In genomic region chr12:8960185-8960584, GRCh38 we compare ENCODE assay signal across 18 cellular contexts. TPM values are rescaled to one million over a fixed set of nuclear protein-coding genes. Genes with fewer than 3 reads are reported as not detected.
DNase-seq lines count a peak whose midpoint lies in the region; ATAC-seq and TF ChIP-seq lines count a peak whose summit lies in the region.
"Had no signal": no experiment of that assay in that cellular context is flagged by ENCODE, and none has a peak within 500 bp of the region (broad histone marks: within the 10 kb centered on the region; RNA-seq: fewer than 3 reads in every experiment).

No MANE protein-coding gene starts in this region.

- H3K27ac ChIP-seq in CD8-positive, alpha-beta memory T cell (ENCODE audit: low read depth, low read length): no peak overlapping the region
- H3K27ac ChIP-seq: A549, Peyer's patch had no signal

- peak in 1 of 2 donors; percentile 32 for ATAC-seq in activated T-cell treated with anti-CD3 and anti-CD28 coated beads, Interleukin-2, amount 50 U/mL, for 72 hours (replicated peaks in 1 of 2)
- ATAC-seq in mucosa of descending colon: peak; percentile 40
- ATAC-seq in HG03469 (IDR thresholded peaks at IDR 0.05; ENCODE audit: unreplicated experiment): no peak
- no peak for ATAC-seq in HG03342 (IDR thresholded peaks at IDR 0.05; ENCODE audit: unreplicated experiment)
- no peak for ATAC-seq in GM21576 (IDR thresholded peaks at IDR 0.05; ENCODE audit: unreplicated experiment)
- ATAC-seq: A549, GM23338, K562 had no signal

- H3K4me1 Mint-ChIP-seq in activated T-cell treated with anti-CD3 and anti-CD28 coated beads, Interleukin-2, amount 50 U/mL, for 72 hours (ENCODE audit: low read depth): peaks cover 38% of the 10 kb centered on the region
- H3K4me1 Mint-ChIP-seq in CD8-positive, alpha-beta memory T cell: peaks cover 73 to 80% (median 73%) of the 10 kb centered on the region in 3 donors
- peaks cover 55% of the 10 kb centered on the region for H3K4me1 Mint-ChIP-seq in activated naive CD8-positive, alpha-beta T cell (ENCODE audit: low read depth)
- H3K4me1 Mint-ChIP-seq: GM23338 had no signal

- H3K9me3 Mint-ChIP-seq in activated T-cell treated with anti-CD3 and anti-CD28 coated beads, Interleukin-2, amount 50 U/mL, for 72 hours: peaks cover 1 to 7% of the 10 kb centered on the region in 2 donors
- H3K9me3 Mint-ChIP-seq in CD8-positive, alpha-beta memory T cell: peaks cover 0 to 10% (median 5%) of the 10 kb centered on the region in 5 donors
- no peaks in the 10 kb centered on the region for H3K9me3 Mint-ChIP-seq in activated naive CD8-positive, alpha-beta T cell (ENCODE audit: low read depth)

- peak overlapping the region in 1 of 2 donors; percentile 1 for H3K4me3 Mint-ChIP-seq in activated T-cell treated with anti-CD3 and anti-CD28 coated beads, Interleukin-2, amount 50 U/mL, for 72 hours
- H3K4me3 Mint-ChIP-seq in CD8-positive, alpha-beta memory T cell: peak overlapping the region in 6 of 7 donors; percentile 13 to 88 (median 44)
- peak overlapping the region; percentile 30 for H3K4me3 Mint-ChIP-seq in activated naive CD8-positive, alpha-beta T cell
- H3K4me3 Mint-ChIP-seq: CD14-positive monocyte, GM23338 had no signal

- peaks cover 74% of the 10 kb centered on the region for H3K4me1 ChIP-seq in CD8-positive, alpha-beta memory T cell (ENCODE audit: insufficient read depth, low read length)
- H3K4me1 ChIP-seq in mucosa of descending colon (ENCODE audit: low read depth): no peaks in the 10 kb centered on the region
- H3K4me1 ChIP-seq: A549, Peyer's patch had no signal

- no peaks in the 10 kb centered on the region for H3K36me3 ChIP-seq in CD8-positive, alpha-beta memory T cell (ENCODE audit: insufficient read depth, low read length)
- no peaks in the 10 kb centered on the region for H3K36me3 ChIP-seq in mucosa of descending colon (ENCODE audit: low read depth)
- H3K36me3 ChIP-seq: Peyer's patch had no signal

- CTCF ChIA-PET in CD8-positive, alpha-beta memory T cell (lab: Charles Lee): interaction anchor here (1.0 to 4.1 kb wide), 3 partner anchors 10 to 303 kb away, joined by 3 to 34 read pairs (median 6); partner anchors contain the start of gene M6PR

- no peak for DNase-seq in activated T-cell treated with anti-CD3 and anti-CD28 coated beads, Interleukin-2, amount 50 U/mL, for 72 hours
- no peak for DNase-seq in activated T-cell treated with anti-CD3 and anti-CD28 coated beads, Interleukin-2, amount 50 U/mL, for 48 hours
- peak in 2 of 5 donors; percentile 25 to 50 for DNase-seq in CD8-positive, alpha-beta memory T cell
- DNase-seq in mucosa of descending colon: no peak
- DNase-seq: DMS79 treated with DMSO at 0.1 percent for 48 hours, GDM1, NCI-H1436, NCI-H2081, NCI-H510A treated with DMSO at 0.1 percent for 48 hours, Peyer's patch had no signal

- POLR2A ChIA-PET in CD8-positive, alpha-beta memory T cell (lab: Charles Lee): interaction anchor here (2.9 kb wide), 1 partner anchor 10 kb away, joined by 11 read pairs; the partner anchor contains the start of gene M6PR

- peak overlapping the region; percentile 20 for H3K4me3 ChIP-seq in CD8-positive, alpha-beta memory T cell (ENCODE audit: low read length)
- H3K4me3 ChIP-seq in mucosa of descending colon: no peak overlapping the region
- H3K4me3 ChIP-seq: A549, GM23338, K562, Peyer's patch had no signal

- peak overlapping the region; percentile 26 for H3K27ac Mint-ChIP-seq in activated T-cell treated with anti-CD3 and anti-CD28 coated beads, Interleukin-2, amount 50 U/mL, for 72 hours
- H3K27ac Mint-ChIP-seq in CD8-positive, alpha-beta memory T cell: peak overlapping the region; percentile 68 to 92 (median 80)
- H3K27ac Mint-ChIP-seq in activated naive CD8-positive, alpha-beta T cell: peak overlapping the region; percentile 70
- H3K27ac Mint-ChIP-seq: CD14-positive monocyte, GM23338 had no signal

- no peaks in the 10 kb centered on the region for H3K27me3 Mint-ChIP-seq in activated T-cell treated with anti-CD3 and anti-CD28 coated beads, Interleukin-2, amount 50 U/mL, for 72 hours (ENCODE audit: low read depth)
- H3K27me3 Mint-ChIP-seq in CD8-positive, alpha-beta memory T cell: no peaks in the 10 kb centered on the region
- no peaks in the 10 kb centered on the region for H3K27me3 Mint-ChIP-seq in activated naive CD8-positive, alpha-beta T cell

- TF ChIP-seq CTCF in mucosa of descending colon (IDR thresholded peaks at IDR 0.05): no peak

- intact Hi-C loops in mucosa of descending colon (cut with DNase I, micrococcal nuclease): no loop called here

- H3K36me3 Mint-ChIP-seq in activated T-cell treated with anti-CD3 and anti-CD28 coated beads, Interleukin-2, amount 50 U/mL, for 72 hours (ENCODE audit: insufficient read depth in 2 of 2): peaks cover 8 to 15% of the 10 kb centered on the region in 2 donors
- peaks cover 10 to 33% (median 12%) of the 10 kb centered on the region in 3 donors for H3K36me3 Mint-ChIP-seq in CD8-positive, alpha-beta memory T cell
- H3K36me3 Mint-ChIP-seq in activated naive CD8-positive, alpha-beta T cell: peaks cover 19% of the 10 kb centered on the region

- no peaks in the 10 kb centered on the region for H3K27me3 ChIP-seq in CD8-positive, alpha-beta memory T cell (ENCODE audit: insufficient read depth, low read length, poor library complexity, severe bottlenecking)
- H3K27me3 ChIP-seq: Peyer's patch had no signal

- no peaks in the 10 kb centered on the region for H3K9me3 ChIP-seq in CD8-positive, alpha-beta memory T cell (ENCODE audit: low read length)
- no peaks in the 10 kb centered on the region for H3K9me3 ChIP-seq in mucosa of descending colon
- H3K9me3 ChIP-seq: Peyer's patch had no signal

RNA-seq across cellular contexts. Expression of gene M6PR, which starts 10.7 kb away (rescaled TPM):
- 100 to 1,000 TPM; 149 to 153 TPM for total RNA-seq in activated T-cell treated with anti-CD3 and anti-CD28 coated beads, Interleukin-2, amount 50 U/mL, for 72 hours
- total RNA-seq in CD8-positive, alpha-beta memory T cell: 100 to 1,000 TPM; 226 to 248 TPM
- 329 TPM for polyA plus RNA-seq in CD8-positive, alpha-beta memory T cell
- total RNA-seq in mucosa of descending colon: 100 to 1,000 TPM; 104 to 126 (median 105) TPM

RNA-seq across cellular contexts. Expression of gene KLRG1, which starts 29.2 kb away (rescaled TPM):
- total RNA-seq in activated T-cell treated with anti-CD3 and anti-CD28 coated beads, Interleukin-2, amount 50 U/mL, for 72 hours: 1 to 10 TPM; 2.5 to 5.5 TPM
- total RNA-seq in CD8-positive, alpha-beta memory T cell: 10 to 100 TPM; 11.5 to 12.3 TPM
- 364 TPM for polyA plus RNA-seq in CD8-positive, alpha-beta memory T cell
- 1 to 10 TPM; 1.1 to 4.1 (median 3.0) TPM for total RNA-seq in mucosa of descending colon

RNA-seq across cellular contexts. Expression of gene PHC1, which starts 45.9 kb away (rescaled TPM):
- 10 to 100 TPM; 16.7 to 19.7 TPM for total RNA-seq in activated T-cell treated with anti-CD3 and anti-CD28 coated beads, Interleukin-2, amount 50 U/mL, for 72 hours
- 10 to 100 TPM; 18.5 to 19.5 TPM for total RNA-seq in CD8-positive, alpha-beta memory T cell
- 21.0 TPM for polyA plus RNA-seq in CD8-positive, alpha-beta memory T cell
- 10 to 100 TPM in 2 of 3 donors, 1 to 10 TPM in 1; 7.5 to 49.3 (median 11.2) TPM for total RNA-seq in mucosa of descending colon

Comparison
In these comparisons a context has a peak if more than half of its experiments do, and no peak if none do; other contexts are left out.
1. H3K27ac Mint-ChIP-seq: peak in every context shown above with its lines; median percentile 80 in CD8-positive, alpha-beta memory T cell; 70 in activated naive CD8-positive, alpha-beta T cell; 26 in activated T-cell treated with anti-CD3 and anti-CD28 coated beads, Interleukin-2, amount 50 U/mL, for 72 hours.